Comparison of ENCODE assay signal across 17 cellular contexts in the genomic region with DNA sequence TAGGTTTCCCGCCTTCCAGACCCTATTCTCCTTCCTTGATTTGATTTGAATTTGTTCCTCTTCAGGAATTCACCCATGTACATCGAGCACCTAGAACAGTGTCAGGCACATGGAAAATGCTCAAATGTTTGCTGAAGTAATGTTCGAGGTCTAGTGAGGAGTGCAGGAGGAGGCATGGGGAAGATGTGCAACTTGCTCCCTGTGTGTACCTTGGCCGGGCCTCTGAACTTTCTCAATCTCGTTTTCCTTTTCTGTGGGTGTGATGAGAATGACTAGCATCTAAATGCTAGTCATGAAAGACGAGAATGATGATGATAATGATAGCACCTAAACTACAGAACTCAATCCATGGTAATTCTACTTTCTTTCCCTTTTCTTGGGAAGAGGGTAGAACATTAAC.
DNase-seq lines count a peak whose midpoint lies in the region; ATAC-seq, FAIRE-seq and TF ChIP-seq lines count a peak whose summit lies in the region.
"Had no signal": no experiment of that assay in that cellular context is flagged by ENCODE, and none has a peak within 500 bp of the region (broad histone marks: within the 10 kb centered on the region; RNA-seq: fewer than 3 reads in every experiment).

No MANE protein-coding gene starts in this region.

- peaks cover 0 to 17% of the 10 kb centered on the region in 2 donors for H3K4me1 ChIP-seq in thoracic aorta (ENCODE audit: control insufficient read depth in 1 of 2, low read depth in 2 of 2)

- no peak for TF ChIP-seq CTCF in thoracic aorta (IDR thresholded peaks at IDR 0.05)

- H3K27ac ChIP-seq in SK-N-MC (no peak overlapping the region), thoracic aorta (no peak overlapping the region)

- H3K4me3 ChIP-seq in SK-N-MC (peak overlapping the region; percentile 43), thoracic aorta (peak overlapping the region; percentile 25)

- H3K9me3 ChIP-seq in SK-N-MC (ENCODE audit: low read depth, low read length) = no peaks in the 10 kb centered on the region
- no peaks in the 10 kb centered on the region for H3K9me3 ChIP-seq in thoracic aorta

- ATAC-seq in thoracic aorta (ENCODE audit: insufficient number of reproducible peaks, low FRiP score, low read depth) (no peak), GM21526 (IDR thresholded peaks at IDR 0.05; ENCODE audit: low FRiP score, unreplicated experiment) (no peak)
- ATAC-seq: Panc1 had no signal

- no peaks in the 10 kb centered on the region for H3K36me3 ChIP-seq in SK-N-MC (ENCODE audit: insufficient read depth, low read length)
- no peaks in the 10 kb centered on the region for H3K36me3 ChIP-seq in thoracic aorta

- peak; percentile 16 for DNase-seq in stimulated activated CD4-positive, alpha-beta T cell treated with anti-CD3 and anti-CD28 coated beads, Interleukin-15, amount 100 ng/mL, for 24 hours
- no peak for DNase-seq in stimulated activated CD4-positive, alpha-beta T cell treated with anti-CD3 and anti-CD28 coated beads, Interleukin-4, amount 100 ng/mL, for 4 hours
- no peak for DNase-seq in GM12891 (ENCODE audit: insufficient read length, low spot score)
- no peak for DNase-seq in SK-N-MC (ENCODE audit: low read depth, low spot score)
- no peak for DNase-seq in thoracic aorta (ENCODE audit: low spot score)
- DNase-seq in NCI-H345 (lab: John Stamatoyannopoulos, UW) = no peak
- DNase-seq: CD8-positive, alpha-beta memory T cell; NCI-H1105; NCI-H146; NCI-H2029; NCI-H226; NCI-H524; NCI-H774 had no signal

- peak; percentile 35 for FAIRE-seq in GM12891 (lab: Jason Lieb, UNC)
- FAIRE-seq: G401.6, H54 had no signal

- no peak for TF ChIP-seq POLR2A in GM12891 (IDR thresholded peaks at IDR 0.05; ENCODE audit: low read depth, low read length)

- H3K27me3 ChIP-seq in thoracic aorta (replicated peaks; ENCODE audit: insufficient read depth) = no peaks in the 10 kb centered on the region

- no peak overlapping the region for H3K9ac ChIP-seq in SK-N-MC (ENCODE audit: insufficient read length)

TF ChIP-seq in GM12891, 5 proteins besides CTCF, POLR2A, EP300 and RAD21:
- TF ChIP-seq TAF1 (IDR thresholded peaks at IDR 0.05; ENCODE audit: low read depth, low read length) = no peak
- TF ChIP-seq PAX5 (IDR thresholded peaks at IDR 0.05; ENCODE audit: insufficient read depth, low read length, severe bottlenecking) = no peak
